In genomic region chr5:80962630-80963520, GRCh38 we compare ENCODE assay signal across 17 cellular contexts. TPM values are rescaled to one million over a fixed set of nuclear protein-coding genes. Genes with fewer than 3 reads are reported as not detected.
DNase-seq lines count a peak whose midpoint lies in the region; ATAC-seq, FAIRE-seq and TF ChIP-seq lines count a peak whose summit lies in the region.
"Had no signal": no experiment of that assay in that cellular context is flagged by ENCODE, and none has a peak within 500 bp of the region (broad histone marks: within the 10 kb centered on the region; RNA-seq: fewer than 3 reads in every experiment).

No MANE protein-coding gene starts in this region.

- H3K36me3 ChIP-seq in HepG2 (replicated peaks in 1 of 2; ENCODE audit: control insufficient read depth in 1 of 2, insufficient read depth in 2 of 2, low read length in 2 of 2) = no peaks in the 10 kb centered on the region
- H3K36me3 ChIP-seq in right lobe of liver = no peaks in the 10 kb centered on the region
- no peaks in the 10 kb centered on the region for H3K36me3 ChIP-seq in fibroblast of lung (ENCODE audit: control insufficient read depth, insufficient read depth, low read length)
- H3K36me3 ChIP-seq in vagina = no peaks in the 10 kb centered on the region
- H3K36me3 ChIP-seq in sigmoid colon = no peaks in the 10 kb centered on the region
- H3K36me3 ChIP-seq: BLaER1 treated with 17β-estradiol and CSF1 and Interleukin-3, amounts not matched to agents 10 nM and 100 nM; prostate gland had no signal

- H3K4me2 ChIP-seq in HepG2 (ENCODE audit: low read depth, low read length) = peak overlapping the region; percentile 81
- peak overlapping the region; percentile 73 for H3K4me2 ChIP-seq in fibroblast of lung (ENCODE audit: extremely low read depth, insufficient read depth, low read length)
- H3K4me2 ChIP-seq: BLaER1 treated with 17β-estradiol and CSF1 and Interleukin-3, amounts not matched to agents 10 nM and 100 nM had no signal

- CTCF ChIA-PET in HepG2 (lab: Yijun Ruan, JAX; ENCODE audit: low intra/inter-chr PET ratio, low total read pairs) = no interaction called here

- TF ChIP-seq CTCF in HepG2 (CRISPR knock-in tag; IDR thresholded peaks at IDR 0.05) = no peak
- no peak for TF ChIP-seq CTCF in right lobe of liver (IDR thresholded peaks at IDR 0.05)
- no peak for TF ChIP-seq CTCF in VCaP (conservative IDR thresholded peaks at IDR 0.05)
- TF ChIP-seq CTCF in fibroblast of lung (conservative IDR thresholded peaks at IDR 0.05 in 1 of 2, IDR thresholded peaks at IDR 0.05 in 1 of 2; ENCODE audit: low read depth in 1 of 2, low read length in 2 of 2) = no peak
- no peak for TF ChIP-seq CTCF in vagina (IDR thresholded peaks at IDR 0.05)
- TF ChIP-seq CTCF in sigmoid colon (IDR thresholded peaks at IDR 0.05) = no peak

- no peak for ATAC-seq in HepG2
- ATAC-seq in right lobe of liver = no peak
- ATAC-seq: foreskin keratinocyte, HCT116 had no signal

- H3K4me1 ChIP-seq in HepG2 (ENCODE audit: insufficient read depth, low read length) (peaks cover 63% of the 10 kb centered on the region), right lobe of liver (peaks cover 0 to 6% (median 0%) of the 10 kb centered on the region in 4 donors), fibroblast of lung (ENCODE audit: control insufficient read depth, extremely low read depth, insufficient read depth, low read length) (peaks cover 16% of the 10 kb centered on the region), vagina (peaks cover 15% of the 10 kb centered on the region), sigmoid colon (peaks cover 0 to 22% (median 15%) of the 10 kb centered on the region in 4 donors)
- H3K4me1 ChIP-seq: prostate gland had no signal

- no peak for TF ChIP-seq POLR2A in HepG2 (IDR thresholded peaks at IDR 0.05; ENCODE audit: insufficient read depth in 1 of 2, low read depth in 2 of 2, low read length in 2 of 2)
- no peak for TF ChIP-seq POLR2A in right lobe of liver (IDR thresholded peaks at IDR 0.05)
- TF ChIP-seq POLR2A in vagina (IDR thresholded peaks at IDR 0.05) = no peak
- no peak for TF ChIP-seq POLR2A in sigmoid colon (IDR thresholded peaks at IDR 0.05)

- no peak overlapping the region for H2AFZ ChIP-seq in HepG2 (ENCODE audit: low read length)
- no peak overlapping the region for H2AFZ ChIP-seq in fibroblast of lung (ENCODE audit: low read length)

- 45% methylated on average over 2 of the region's 2 CpGs for WGBS in HepG2 (ENCODE audit: low lambda C conversion rate)
- WGBS in right lobe of liver (ENCODE audit: insufficient coverage, low coverage, low lambda C conversion rate, missing lambda C conversion rate) = 94% methylated on average over 2 of the region's 2 CpGs
- WGBS in sigmoid colon, 2 donors = 88 to 90% methylated on average over 2 of the region's 2 CpGs

- peak overlapping the region; percentile 53 for H3K9ac ChIP-seq in HepG2 (ENCODE audit: insufficient read depth, low read depth, low read length)
- no peak overlapping the region for H3K9ac ChIP-seq in fibroblast of lung (ENCODE audit: insufficient read depth, low read length)
- H3K9ac ChIP-seq: BLaER1 treated with 17β-estradiol and CSF1 and Interleukin-3, amounts not matched to agents 10 nM and 100 nM had no signal

- no peaks in the 10 kb centered on the region for H3K9me3 ChIP-seq in HepG2 (ENCODE audit: low read length)
- no peaks in the 10 kb centered on the region for H3K9me3 ChIP-seq in right lobe of liver
- H3K9me3 ChIP-seq in fibroblast of lung (ENCODE audit: control insufficient read depth, insufficient read depth, low read depth, low read length) = no peaks in the 10 kb centered on the region
- H3K9me3 ChIP-seq in vagina = no peaks in the 10 kb centered on the region
- H3K9me3 ChIP-seq in sigmoid colon = no peaks in the 10 kb centered on the region
- H3K9me3 ChIP-seq: mucosa of descending colon, prostate gland had no signal

- H3K27me3 ChIP-seq in HepG2 (ENCODE audit: control insufficient read depth in 1 of 2, insufficient read depth in 2 of 2, low read length in 2 of 2) (peaks cover 0 to 3% of the 10 kb centered on the region in 2 experiments; a peak in 1 of 5 replicates), right lobe of liver (no peaks in the 10 kb centered on the region), fibroblast of lung (ENCODE audit: control insufficient read depth, insufficient read depth, low read length) (no peaks in the 10 kb centered on the region), vagina (no peaks in the 10 kb centered on the region), sigmoid colon (peaks cover 0 to 31% (median 16%) of the 10 kb centered on the region in 3 donors)
- H3K27me3 ChIP-seq: BLaER1 treated with 17β-estradiol and CSF1 and Interleukin-3, amounts not matched to agents 10 nM and 100 nM had no signal

- H3K4me3 ChIP-seq in HepG2 (replicated peaks in 1 of 3; ENCODE audit: insufficient read depth in 1 of 3, low read depth in 2 of 3, low read length in 3 of 3) = peak overlapping the region; percentile 84 to 98 (median 93); a peak in 5 of 6 replicates
- no peak overlapping the region for H3K4me3 ChIP-seq in right lobe of liver
- peak overlapping the region in 2 of 4 experiments; percentile 3 to 75 for H3K4me3 ChIP-seq in fibroblast of lung (replicated peaks in 1 of 4; ENCODE audit: control extremely low read depth in 1 of 4, insufficient read depth in 1 of 4, low read depth in 3 of 4, low read length in 4 of 4)
- H3K4me3 ChIP-seq in vagina = peak overlapping the region in 1 of 2 donors; percentile 59
- no peak overlapping the region for H3K4me3 ChIP-seq in sigmoid colon
- H3K4me3 ChIP-seq: BLaER1 treated with 17β-estradiol and CSF1 and Interleukin-3, amounts not matched to agents 10 nM and 100 nM; mucosa of descending colon had no signal

- TF ChIP-seq EP300 in HepG2 (IDR thresholded peaks at IDR 0.05; ENCODE audit: low read depth in 2 of 2, low read length in 2 of 2) (no peak), HepG2 (CRISPR knock-in tag; IDR thresholded peaks at IDR 0.05; ENCODE audit: borderline replicate concordance) (no peak), sigmoid colon (IDR thresholded peaks at IDR 0.05) (no peak)

- POLR2A ChIA-PET in HepG2 (lab: Yijun Ruan, JAX) = no interaction called here

- H3K27ac ChIP-seq in HepG2 (ENCODE audit: extremely low read length, insufficient read depth, low read length) (peak overlapping the region; percentile 17), right lobe of liver (no peak overlapping the region), VCaP (0 out of 2 replicates have a peak overlapping the region, but pooled peaks have one; percentile 37), fibroblast of lung (ENCODE audit: insufficient read depth, low read length) (peak overlapping the region; percentile 41), vagina (peak overlapping the region; percentile 73), sigmoid colon (peak overlapping the region in 2 of 4 donors; percentile 23 to 75)
- H3K27ac ChIP-seq: BLaER1 treated with 17β-estradiol and CSF1 and Interleukin-3, amounts not matched to agents 10 nM and 100 nM; foreskin keratinocyte had no signal

- intact Hi-C loops in HepG2 (cut with micrococcal nuclease; ENCODE audit: unreplicated experiment) (loop anchor here (5.0 kb wide), 1 partner anchor 64 kb away; no protein-coding TSS in a partner anchor), right lobe of liver (cut with DNase I) (no loop called here), vagina (cut with DNase I) (no loop called here), sigmoid colon (cut with DNase I) (loop anchor here (5.0 to 10.0 kb wide), 4 partner anchors 102 to 232 kb away; no protein-coding TSS in a partner anchor)

- no peak for DNase-seq in HepG2 (ENCODE audit: low spot score)
- no peak for DNase-seq in right lobe of liver
- DNase-seq in fibroblast of lung (ENCODE audit: low read depth in 2 of 2) = peak in 1 of 2 donors; percentile 19
- no peak for DNase-seq in vagina (ENCODE audit: extremely low spot score in 2 of 2)
- DNase-seq in DMS 273 (lab: John Stamatoyannopoulos, UW; ENCODE audit: unreplicated experiment) = no peak
- DNase-seq in sigmoid colon = no peak
- DNase-seq in GM03348 (ENCODE audit: low spot score) = no peak
- DNase-seq: activated CD8-positive, alpha-beta memory T cell treated with anti-CD3 and anti-CD28 coated beads for 24 hours; foreskin keratinocyte; GDM1; NCI-H1092; OCI-M1 had no signal

- no peak for FAIRE-seq in HepG2 (lab: Jason Lieb, UNC)

- H3K79me2 ChIP-seq in HepG2 (ENCODE audit: insufficient read depth, low read length) (peaks cover 74% of the 10 kb centered on the region), fibroblast of lung (ENCODE audit: control insufficient read depth, insufficient read depth, low read length) (peaks cover 30% of the 10 kb centered on the region)

- in situ Hi-C loops in HepG2 (cut with HindIII; ENCODE audit: extremely low pct_ligation_motif_present, low pct_unique_long_range_greater_than_20kb) = no loop called here

- no peak for TF ChIP-seq RAD21 in HepG2 (CRISPR knock-in tag; IDR thresholded peaks at IDR 0.05)

- H4K20me1 ChIP-seq in HepG2 (ENCODE audit: insufficient read depth, low read length) = peaks cover 2% of the 10 kb centered on the region; the same call in 1 of the 2 replicates
- no peaks in the 10 kb centered on the region for H4K20me1 ChIP-seq in fibroblast of lung (ENCODE audit: control insufficient read depth, extremely low read depth, insufficient read depth, low read length)
- H4K20me1 ChIP-seq: BLaER1 treated with 17β-estradiol and CSF1 and Interleukin-3, amounts not matched to agents 10 nM and 100 nM had no signal

- no TSS peak for BruUV-seq in HepG2 (replicated peaks; lab: Mats Ljungman, UMichigan)

RNA-seq across cellular contexts. Expression of gene RASGRF2, which starts 2.7 kb away (rescaled TPM):
- 23.6 and 24.6 TPM in 2 replicates for total RNA-seq in HepG2 (2016; rRNA removed; fragmentation: Illumina TruSeq; extraction: Trizol)
- 28.7 and 29.4 TPM in 2 replicates for total RNA-seq in HepG2 (2016; cell fraction: cytosol; rRNA removed; fragmentation: Illumina TruSeq; extraction: Trizol; ENCODE audit: low read depth)
- total RNA-seq in HepG2 (2016; cell fraction: insoluble cytoplasmic fraction; rRNA removed; fragmentation: Illumina TruSeq; extraction: Trizol) = 21.9 and 24.2 TPM in 2 replicates
- 29.6 and 33.7 TPM in 2 replicates for total RNA-seq in HepG2 (2016; cell fraction: membrane; rRNA removed; fragmentation: Illumina TruSeq; extraction: Trizol)
- 27.7 and 35.4 TPM in 2 replicates for total RNA-seq in HepG2 (2016; cell fraction: nucleus; rRNA removed; fragmentation: Illumina TruSeq; extraction: Trizol)
- polyA plus RNA-seq in HepG2 (2011; rRNA removed) = 21.0 and 29.0 TPM in 2 replicates
- 16.4 and 17.4 TPM in 2 replicates for polyA plus RNA-seq in HepG2 (2011; cell fraction: cytosol; rRNA removed)
- 33.0 and 40.3 TPM in 2 replicates for polyA plus RNA-seq in HepG2 (2011; cell fraction: nucleus; rRNA removed)
- polyA plus RNA-seq in HepG2 (2012) = 16.3 and 20.9 TPM in 2 replicates
- 3.9 and 4.1 TPM in 2 replicates for polyA plus RNA-seq in HepG2 (2016; cell fraction: cytosol; fragmentation: Illumina TruSeq; extraction: Trizol; ENCODE audit: low read depth)
- 21.6 and 22.6 TPM in 2 replicates for polyA plus RNA-seq in HepG2 (2016; cell fraction: insoluble cytoplasmic fraction; fragmentation: Illumina TruSeq; extraction: Trizol; ENCODE audit: low read depth)
- polyA plus RNA-seq in HepG2 (2016; cell fraction: membrane; fragmentation: Illumina TruSeq; extraction: Trizol; ENCODE audit: low read depth) = 11.4 and 12.7 TPM in 2 replicates
- polyA plus RNA-seq in HepG2 (2016; cell fraction: nucleus; fragmentation: Illumina TruSeq; extraction: Trizol; ENCODE audit: insufficient read depth, low read depth) = 28.8 and 31.1 TPM in 2 replicates
- 0.05 and 56.0 TPM in 2 replicates for polyA minus RNA-seq in HepG2 (2011; rRNA and poly(A)+ RNA removed; ENCODE audit: low replicate concordance)
- polyA minus RNA-seq in HepG2 (2011; cell fraction: cytosol; rRNA and poly(A)+ RNA removed) = 23.4 and 24.9 TPM in 2 replicates
- 104 and 113 TPM in 2 replicates for polyA minus RNA-seq in HepG2 (2011; cell fraction: nucleus; rRNA and poly(A)+ RNA removed)
- total RNA-seq in right lobe of liver = under 1 TPM; 0.20 to 0.61 (median 0.36) TPM
- 12.1 and 19.5 TPM in 2 replicates for total RNA-seq in fibroblast of lung
- polyA plus RNA-seq in fibroblast of lung = 3.5 and 17.1 TPM in 2 replicates
- polyA plus RNA-seq in fibroblast of lung (2012) = 2.3 and 10.4 TPM in 2 replicates
- polyA minus RNA-seq in fibroblast of lung (ENCODE audit: low replicate concordance) = 2.6 and 17.9 TPM in 2 replicates
- total RNA-seq in vagina = 8.8 TPM
- 1 to 10 TPM; 6.8 to 9.5 (median 7.3) TPM for total RNA-seq in sigmoid colon
- polyA plus RNA-seq in sigmoid colon = 1 to 10 TPM in 1 of 3 donors, under 1 TPM in 2; under 0.01 to 1.9 (median 0.23) TPM
- polyA plus RNA-seq: foreskin keratinocyte had no signal

Comparison
In these comparisons a context has a peak if more than half of its experiments do, and no peak if none do; other contexts are left out.
1. H3K27ac ChIP-seq: peak in HepG2 (single experiment), VCaP (single experiment), fibroblast of lung (single experiment) and vagina (single experiment); none in right lobe of liver (0 of 3).
2. H3K4me3 ChIP-seq: peak in HepG2 (3 of 3); none in right lobe of liver (0 of 3) and sigmoid colon (0 of 4).
3. intact Hi-C loops: an anchor here in HepG2 (5.0 kb wide) and sigmoid colon (5.0 to 10.0 kb wide); none called in right lobe of liver and vagina.